ENCODE assay signal across 12 cellular contexts in genomic region chr1:76425104-76425842, GRCh38.
DNase-seq lines count a peak whose midpoint lies in the region; ATAC-seq, FAIRE-seq and TF ChIP-seq lines count a peak whose summit lies in the region.
"Had no signal": no experiment of that assay in that cellular context is flagged by ENCODE, and none has a peak within 500 bp of the region (broad histone marks: within the 10 kb centered on the region; RNA-seq: fewer than 3 reads in every experiment).

No MANE protein-coding gene starts in this region.

- no peak for TF ChIP-seq POLR2A in erythroblast (IDR thresholded peaks at IDR 0.05; ENCODE audit: low read length)
- TF ChIP-seq POLR2A in HepG2 (IDR thresholded peaks at IDR 0.05; ENCODE audit: insufficient read depth in 1 of 2, low read depth in 2 of 2, low read length in 2 of 2) = no peak

- H3K9me3 Mint-ChIP-seq in mesothelial cell of epicardium = no peaks in the 10 kb centered on the region

- intact Hi-C loops in HepG2 (cut with micrococcal nuclease; ENCODE audit: unreplicated experiment) = no loop called here

- no peak overlapping the region for H3K27ac Mint-ChIP-seq in mesothelial cell of epicardium
- H3K27ac Mint-ChIP-seq: CD4-positive, CD25-positive, alpha-beta regulatory T cell had no signal

- H3K4me2 ChIP-seq in fibroblast of lung (ENCODE audit: extremely low read depth, insufficient read depth, low read length) (peak overlapping the region; percentile 37), HepG2 (ENCODE audit: low read depth, low read length) (no peak overlapping the region)

- FAIRE-seq in GM18507 (lab: Jason Lieb, UNC) (peak; percentile 66), HepG2 (lab: Jason Lieb, UNC) (no peak)

- H3K36me3 Mint-ChIP-seq in mesothelial cell of epicardium = no peaks in the 10 kb centered on the region
- H3K36me3 Mint-ChIP-seq: CD4-positive, CD25-positive, alpha-beta regulatory T cell had no signal

- no peaks in the 10 kb centered on the region for H4K20me1 ChIP-seq in fibroblast of lung (ENCODE audit: control insufficient read depth, extremely low read depth, insufficient read depth, low read length)
- no peaks in the 10 kb centered on the region for H4K20me1 ChIP-seq in HepG2 (ENCODE audit: insufficient read depth, low read length)

- CTCF ChIA-PET in HepG2 (lab: Yijun Ruan, JAX; ENCODE audit: low intra/inter-chr PET ratio, low total read pairs) = no interaction called here

- POLR2A ChIA-PET in HepG2 (lab: Yijun Ruan, JAX) = no interaction called here

- H3K9ac ChIP-seq in fibroblast of lung (ENCODE audit: insufficient read depth, low read length) (no peak overlapping the region), HepG2 (ENCODE audit: insufficient read depth, low read depth, low read length) (no peak overlapping the region)

- WGBS in HepG2 (ENCODE audit: low lambda C conversion rate) = 46% methylated on average over 8 of the region's 8 CpGs

- no peak for TF ChIP-seq EP300 in HepG2 (IDR thresholded peaks at IDR 0.05; ENCODE audit: low read depth in 2 of 2, low read length in 2 of 2)
- no peak for TF ChIP-seq EP300 in HepG2 (CRISPR knock-in tag; IDR thresholded peaks at IDR 0.05; ENCODE audit: borderline replicate concordance)

- H3K27ac ChIP-seq in fibroblast of lung (ENCODE audit: insufficient read depth, low read length) = no peak overlapping the region
- H3K27ac ChIP-seq in HepG2 (ENCODE audit: extremely low read length, insufficient read depth, low read length) = no peak overlapping the region

- no peak for DNase-seq in GM18507 (ENCODE audit: extremely low spot score, insufficient read length, low read depth)
- DNase-seq in fibroblast of lung (ENCODE audit: low read depth in 2 of 2) = peak in 1 of 2 donors; percentile 26
- no peak for DNase-seq in mesothelial cell of epicardium (ENCODE audit: low spot score in 2 of 2, unreplicated experiment in 2 of 2)
- DNase-seq in erythroblast (lab: John Stamatoyannopoulos, UW) = no peak
- DNase-seq in HepG2 (ENCODE audit: low spot score) = no peak
- DNase-seq: activated naive CD4-positive, alpha-beta T cell treated with Interleukin-2 at 50 U/mL for 16 hours; CD4-positive, CD25-positive, alpha-beta regulatory T cell; NCI-H2107; stimulated activated CD8-positive, alpha-beta memory T cell treated with anti-CD3 and anti-CD28 coated beads, Interleukin-4, amount 100 ng/mL, for 48 hours had no signal

- H3K4me1 ChIP-seq in fibroblast of lung (ENCODE audit: control insufficient read depth, extremely low read depth, insufficient read depth, low read length) (no peaks in the 10 kb centered on the region), HepG2 (ENCODE audit: insufficient read depth, low read length) (no peaks in the 10 kb centered on the region)

- no peaks in the 10 kb centered on the region for H3K79me2 ChIP-seq in fibroblast of lung (ENCODE audit: control insufficient read depth, insufficient read depth, low read length)
- H3K79me2 ChIP-seq in HepG2 (ENCODE audit: insufficient read depth, low read length) = no peaks in the 10 kb centered on the region

- TF ChIP-seq RAD21 in HepG2 (CRISPR knock-in tag; IDR thresholded peaks at IDR 0.05) = no peak

- in situ Hi-C loops in HepG2 (cut with HindIII; ENCODE audit: extremely low pct_ligation_motif_present, low pct_unique_long_range_greater_than_20kb) = no loop called here

- H2AFZ ChIP-seq in fibroblast of lung (ENCODE audit: low read length) = no peak overlapping the region
- H2AFZ ChIP-seq in HepG2 (ENCODE audit: low read length) = no peak overlapping the region

- BruUV-seq in HepG2 (replicated peaks; lab: Mats Ljungman, UMichigan) = no TSS peak

- H3K9me3 ChIP-seq in fibroblast of lung (ENCODE audit: control insufficient read depth, insufficient read depth, low read depth, low read length) (no peaks in the 10 kb centered on the region), HepG2 (ENCODE audit: low read length) (peaks cover 5% of the 10 kb centered on the region; the same call in 1 of the 2 replicates)

- H3K4me3 ChIP-seq in fibroblast of lung (replicated peaks in 1 of 4; ENCODE audit: control extremely low read depth in 1 of 4, insufficient read depth in 1 of 4, low read depth in 3 of 4, low read length in 4 of 4) = peak overlapping the region in 1 of 4 experiments; percentile 55
- no peak overlapping the region for H3K4me3 ChIP-seq in HepG2 (replicated peaks in 1 of 3; ENCODE audit: insufficient read depth in 1 of 3, low read depth in 2 of 3, low read length in 3 of 3)

- no peak for TF ChIP-seq CTCF in fibroblast of lung (conservative IDR thresholded peaks at IDR 0.05 in 1 of 2, IDR thresholded peaks at IDR 0.05 in 1 of 2; ENCODE audit: low read depth in 1 of 2, low read length in 2 of 2)
- no peak for TF ChIP-seq CTCF in mesothelial cell of epicardium (IDR thresholded peaks at IDR 0.05; ENCODE audit: unreplicated experiment)
- TF ChIP-seq CTCF in HepG2 (CRISPR knock-in tag; IDR thresholded peaks at IDR 0.05) = no peak

- H3K4me1 Mint-ChIP-seq in mesothelial cell of epicardium = peaks cover 10% of the 10 kb centered on the region
- H3K4me1 Mint-ChIP-seq: CD4-positive, CD25-positive, alpha-beta regulatory T cell had no signal

- no peaks in the 10 kb centered on the region for H3K36me3 ChIP-seq in fibroblast of lung (ENCODE audit: control insufficient read depth, insufficient read depth, low read length)
- no peaks in the 10 kb centered on the region for H3K36me3 ChIP-seq in HepG2 (replicated peaks in 1 of 2; ENCODE audit: control insufficient read depth in 1 of 2, insufficient read depth in 2 of 2, low read length in 2 of 2)

- no peaks in the 10 kb centered on the region for H3K27me3 Mint-ChIP-seq in mesothelial cell of epicardium (ENCODE audit: low read depth)

- H3K27me3 ChIP-seq in fibroblast of lung (ENCODE audit: control insufficient read depth, insufficient read depth, low read length) = no peaks in the 10 kb centered on the region
- no peaks in the 10 kb centered on the region for H3K27me3 ChIP-seq in HepG2 (ENCODE audit: control insufficient read depth in 1 of 2, insufficient read depth in 2 of 2, low read length in 2 of 2)

- no peak overlapping the region for H3K4me3 Mint-ChIP-seq in mesothelial cell of epicardium
- H3K4me3 Mint-ChIP-seq: CD4-positive, CD25-positive, alpha-beta regulatory T cell had no signal

- ATAC-seq in GM21786 (IDR thresholded peaks at IDR 0.05; ENCODE audit: unreplicated experiment) (peak; percentile 66), HG03460 (IDR thresholded peaks at IDR 0.05; ENCODE audit: unreplicated experiment) (peak; percentile 61), HepG2 (no peak), HG02973 (IDR thresholded peaks at IDR 0.05; ENCODE audit: unreplicated experiment) (no peak)

TF ChIP-seq in HepG2, 621 proteins besides CTCF, POLR2A, EP300 and RAD21:
- TF ChIP-seq ZNF33B (CRISPR knock-in tag; IDR thresholded peaks at IDR 0.05) (no peak), STAG1 (CRISPR knock-in tag; IDR thresholded peaks at IDR 0.05) (no peak)

Comparison
In these comparisons a context has a peak if more than half of its experiments do, and no peak if none do; other contexts are left out.
1. ATAC-seq: peak in GM21786 (single experiment) and HG03460 (single experiment); none in HepG2 (single experiment) and HG02973 (single experiment).